ENCODE assay signal across 21 cellular contexts in the genomic region with DNA sequence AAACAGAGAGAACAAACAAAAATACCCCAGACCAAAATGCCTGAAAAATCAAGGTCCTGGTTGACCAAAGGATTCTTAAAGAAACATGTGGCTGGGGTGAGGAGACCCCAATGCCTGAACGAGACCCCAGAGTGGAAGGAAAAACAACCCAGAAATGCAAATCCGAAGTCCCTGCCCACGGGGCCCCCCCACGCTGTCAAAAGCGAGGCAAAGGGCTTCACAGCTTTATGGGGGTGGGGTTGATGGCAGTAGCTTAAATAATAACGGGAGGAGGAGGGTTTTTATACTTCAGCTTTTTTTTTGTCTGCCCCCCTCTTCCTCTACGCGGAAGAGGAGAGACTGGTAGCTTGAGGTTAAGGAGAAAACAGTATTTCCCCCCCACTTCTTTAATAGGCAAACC. TPM values are rescaled to one million over a fixed set of nuclear protein-coding genes. Genes with fewer than 3 reads are reported as not detected.
A peak's percentile ranks its signal among the peaks of the same experiment; 100 is the strongest.
DNase-seq lines count a peak whose midpoint lies in the region; FAIRE-seq and TF ChIP-seq lines count a peak whose summit lies in the region.
"Had no signal": no experiment of that assay in that cellular context is flagged by ENCODE, and none has a peak within 500 bp of the region (broad histone marks: within the 10 kb centered on the region; RNA-seq: fewer than 3 reads in every experiment).

No MANE protein-coding gene starts in this region.

- DNase-seq in left ventricle myocardium inferior, result no peak
- no peak for DNase-seq in cardiac septum (ENCODE audit: low spot score)
- no peak for DNase-seq in activated T-helper 1 cell treated with anti-CD3 and anti-CD28 coated beads, Interleukin-12 subunit alpha, Interleukin-12 subunit beta, Interleukin-2, Interleukin-4 antibody, amounts not matched to agents 30 ng/mL and 10 ng/mL and 1 ng/mL, durations not matched to agents 14 hours and 24 hours and 36 hours (ENCODE audit: low spot score)
- DNase-seq in endothelial cell (ENCODE audit: low spot score), result no peak
- DNase-seq in NCI-H2081 treated with DMSO at 0.1 percent for 48 hours (lab: John Stamatoyannopoulos, UW), result no peak
- no peak for DNase-seq in H54 (ENCODE audit: insufficient read length, low spot score)
- no peak for DNase-seq in mucosa of gallbladder (ENCODE audit: low spot score)
- DNase-seq: activated naive CD4-positive, alpha-beta T cell treated with anti-CD3 and anti-CD28 coated beads, Interleukin-2, amount 10 ng/mL, durations not matched to agents 7 days and 5 days; CD4-positive, CD25-positive, alpha-beta regulatory T cell; DMS79; effector CD8-positive, alpha-beta T cell; MG63; NCI-H82; stimulated activated naive CD4-positive, alpha-beta T cell treated with Interleukin-2 at 50 U/mL for 16 hours had no signal

- H3K4me1 Mint-ChIP-seq in activated T-helper 1 cell treated with anti-CD3 and anti-CD28 coated beads, Interleukin-12 subunit alpha, Interleukin-12 subunit beta, Interleukin-2, Interleukin-4 antibody, amounts not matched to agents 30 ng/mL and 10 ng/mL and 1 ng/mL, durations not matched to agents 14 hours and 24 hours and 36 hours (ENCODE audit: low read depth), result peaks cover 12% of the 10 kb centered on the region
- peaks cover 7% of the 10 kb centered on the region for H3K4me1 Mint-ChIP-seq in endothelial cell (ENCODE audit: unreplicated experiment)

- peak overlapping the region; percentile 46 for H3K27ac Mint-ChIP-seq in activated T-helper 1 cell treated with anti-CD3 and anti-CD28 coated beads, Interleukin-12 subunit alpha, Interleukin-12 subunit beta, Interleukin-2, Interleukin-4 antibody, amounts not matched to agents 30 ng/mL and 10 ng/mL and 1 ng/mL, durations not matched to agents 14 hours and 24 hours and 36 hours
- H3K27ac Mint-ChIP-seq in endothelial cell (ENCODE audit: unreplicated experiment), result peak overlapping the region; percentile 4

- no peaks in the 10 kb centered on the region for H3K27me3 ChIP-seq in left ventricle myocardium inferior (ENCODE audit: low read depth)
- H3K27me3 ChIP-seq: heart left ventricle, MG63, neutrophil had no signal

- H3K36me3 ChIP-seq in left ventricle myocardium inferior, result peaks cover 19% of the 10 kb centered on the region

- no peak for FAIRE-seq in H54 (lab: Jason Lieb, UNC)

- no peaks in the 10 kb centered on the region for H3K9me3 ChIP-seq in left ventricle myocardium inferior (replicated peaks)
- H3K9me3 ChIP-seq: heart left ventricle, MG63, neutrophil had no signal

- H3K4me1 ChIP-seq in left ventricle myocardium inferior, result peaks cover under 1% of the 10 kb centered on the region

- H3K27me3 Mint-ChIP-seq in activated T-helper 1 cell treated with anti-CD3 and anti-CD28 coated beads, Interleukin-12 subunit alpha, Interleukin-12 subunit beta, Interleukin-2, Interleukin-4 antibody, amounts not matched to agents 30 ng/mL and 10 ng/mL and 1 ng/mL, durations not matched to agents 14 hours and 24 hours and 36 hours (ENCODE audit: insufficient read depth), result no peaks in the 10 kb centered on the region
- peaks cover 6% of the 10 kb centered on the region for H3K27me3 Mint-ChIP-seq in endothelial cell (ENCODE audit: unreplicated experiment)
- H3K27me3 Mint-ChIP-seq: activated naive CD4-positive, alpha-beta T cell treated with anti-CD3 and anti-CD28 coated beads, Interleukin-2, amount 10 ng/mL, durations not matched to agents 7 days and 5 days had no signal

- intact Hi-C loops in left ventricle myocardium inferior (cut with micrococcal nuclease) (no loop called here), cardiac septum (cut with DNase I) (no loop called here)
- intact Hi-C loops in activated T-helper 1 cell treated with anti-CD3 and anti-CD28 coated beads, Interleukin-12 subunit alpha, Interleukin-12 subunit beta, Interleukin-2, Interleukin-4 antibody, amounts not matched to agents 30 ng/mL and 10 ng/mL and 1 ng/mL, durations not matched to agents 14 hours and 24 hours and 36 hours (cut with micrococcal nuclease), result no loop called here

- H3K27ac ChIP-seq in left ventricle myocardium inferior (replicated peaks) (peak overlapping the region; percentile 19), temporal lobe (ENCODE audit: low read depth, low read length) (peak overlapping the region; percentile 27)
- H3K27ac ChIP-seq: neutrophil had no signal

- no peak overlapping the region for H3K4me3 ChIP-seq in left ventricle myocardium inferior
- H3K4me3 ChIP-seq: heart left ventricle, MG63 had no signal

- TF ChIP-seq POLR2A in H54 (IDR thresholded peaks at IDR 0.05; ENCODE audit: low read depth, low read length), result no peak

- no peak for TF ChIP-seq CTCF in left ventricle myocardium inferior (IDR thresholded peaks at IDR 0.05; ENCODE audit: borderline replicate concordance)
- TF ChIP-seq CTCF in endothelial cell (IDR thresholded peaks at IDR 0.05; ENCODE audit: unreplicated experiment), result no peak

- H3K36me3 Mint-ChIP-seq in activated T-helper 1 cell treated with anti-CD3 and anti-CD28 coated beads, Interleukin-12 subunit alpha, Interleukin-12 subunit beta, Interleukin-2, Interleukin-4 antibody, amounts not matched to agents 30 ng/mL and 10 ng/mL and 1 ng/mL, durations not matched to agents 14 hours and 24 hours and 36 hours (ENCODE audit: low read depth), result peaks cover 18% of the 10 kb centered on the region
- H3K36me3 Mint-ChIP-seq in endothelial cell (ENCODE audit: low read depth, unreplicated experiment), result peaks cover 16% of the 10 kb centered on the region

- no peak overlapping the region for H3K4me3 Mint-ChIP-seq in activated T-helper 1 cell treated with anti-CD3 and anti-CD28 coated beads, Interleukin-12 subunit alpha, Interleukin-12 subunit beta, Interleukin-2, Interleukin-4 antibody, amounts not matched to agents 30 ng/mL and 10 ng/mL and 1 ng/mL, durations not matched to agents 14 hours and 24 hours and 36 hours
- H3K4me3 Mint-ChIP-seq in endothelial cell (ENCODE audit: unreplicated experiment), result peak overlapping the region; percentile 33
- H3K4me3 Mint-ChIP-seq: activated naive CD4-positive, alpha-beta T cell treated with anti-CD3 and anti-CD28 coated beads, Interleukin-2, amount 10 ng/mL, durations not matched to agents 7 days and 5 days had no signal

- no peaks in the 10 kb centered on the region for H3K9me3 Mint-ChIP-seq in activated T-helper 1 cell treated with anti-CD3 and anti-CD28 coated beads, Interleukin-12 subunit alpha, Interleukin-12 subunit beta, Interleukin-2, Interleukin-4 antibody, amounts not matched to agents 30 ng/mL and 10 ng/mL and 1 ng/mL, durations not matched to agents 14 hours and 24 hours and 36 hours
- H3K9me3 Mint-ChIP-seq in endothelial cell (ENCODE audit: unreplicated experiment), result no peaks in the 10 kb centered on the region
- H3K9me3 Mint-ChIP-seq: activated naive CD4-positive, alpha-beta T cell treated with anti-CD3 and anti-CD28 coated beads, Interleukin-2, amount 10 ng/mL, durations not matched to agents 7 days and 5 days; CD4-positive, CD25-positive, alpha-beta regulatory T cell had no signal

RNA-seq across cellular contexts. Expression of a gene that starts 18.3 kb away (rescaled TPM):
- 2.2 TPM for total RNA-seq in left ventricle myocardium inferior
- 2.6 TPM for total RNA-seq in cardiac septum
- total RNA-seq in activated T-helper 1 cell treated with anti-CD3 and anti-CD28 coated beads, Interleukin-12 subunit alpha, Interleukin-12 subunit beta, Interleukin-2, Interleukin-4 antibody, amounts not matched to agents 30 ng/mL and 10 ng/mL and 1 ng/mL, durations not matched to agents 14 hours and 24 hours and 36 hours, result 13.7 and 18.0 TPM in 2 replicates
- total RNA-seq in endothelial cell (ENCODE audit: unreplicated experiment), result 10.6 TPM
- 4.2 TPM for total RNA-seq in temporal lobe
- total RNA-seq in mucosa of gallbladder, result 8.0 TPM

RNA-seq across cellular contexts. Expression of a gene that starts 19.0 kb away (rescaled TPM):
- total RNA-seq in left ventricle myocardium inferior (249 TPM), cardiac septum (210 TPM), endothelial cell (ENCODE audit: unreplicated experiment) (479 TPM), temporal lobe (101 TPM), mucosa of gallbladder (269 TPM)
- 757 and 760 TPM in 2 replicates for total RNA-seq in activated T-helper 1 cell treated with anti-CD3 and anti-CD28 coated beads, Interleukin-12 subunit alpha, Interleukin-12 subunit beta, Interleukin-2, Interleukin-4 antibody, amounts not matched to agents 30 ng/mL and 10 ng/mL and 1 ng/mL, durations not matched to agents 14 hours and 24 hours and 36 hours

RNA-seq across cellular contexts. Expression of a gene that starts 20.0 kb away (rescaled TPM):
- total RNA-seq in left ventricle myocardium inferior (9.4 TPM), cardiac septum (8.2 TPM), endothelial cell (ENCODE audit: unreplicated experiment) (29.9 TPM), temporal lobe (7.6 TPM), mucosa of gallbladder (22.0 TPM)
- total RNA-seq in activated T-helper 1 cell treated with anti-CD3 and anti-CD28 coated beads, Interleukin-12 subunit alpha, Interleukin-12 subunit beta, Interleukin-2, Interleukin-4 antibody, amounts not matched to agents 30 ng/mL and 10 ng/mL and 1 ng/mL, durations not matched to agents 14 hours and 24 hours and 36 hours, result 35.1 and 35.4 TPM in 2 replicates

RNA-seq across cellular contexts. Expression of a gene that starts 22.5 kb away (rescaled TPM):
- total RNA-seq in left ventricle myocardium inferior, result not detected
- total RNA-seq in cardiac septum, result not detected
- not detected in 2 replicates for total RNA-seq in activated T-helper 1 cell treated with anti-CD3 and anti-CD28 coated beads, Interleukin-12 subunit alpha, Interleukin-12 subunit beta, Interleukin-2, Interleukin-4 antibody, amounts not matched to agents 30 ng/mL and 10 ng/mL and 1 ng/mL, durations not matched to agents 14 hours and 24 hours and 36 hours
- total RNA-seq in endothelial cell (ENCODE audit: unreplicated experiment), result not detected
- total RNA-seq in temporal lobe, result not detected
- not detected for total RNA-seq in mucosa of gallbladder
- total RNA-seq: CD4-positive, CD25-positive, alpha-beta regulatory T cell; fibroblast of lung; heart left ventricle; lung microvascular endothelial cell; renal cortical epithelial cell; ureter had no signal

RNA-seq across cellular contexts. Expression of a gene that starts 42.7 kb away (rescaled TPM):
- total RNA-seq in left ventricle myocardium inferior (4.7 TPM), cardiac septum (6.9 TPM), endothelial cell (ENCODE audit: unreplicated experiment) (1.6 TPM), temporal lobe (0.25 TPM), mucosa of gallbladder (10.3 TPM)
- 4.3 and 6.1 TPM in 2 replicates for total RNA-seq in activated T-helper 1 cell treated with anti-CD3 and anti-CD28 coated beads, Interleukin-12 subunit alpha, Interleukin-12 subunit beta, Interleukin-2, Interleukin-4 antibody, amounts not matched to agents 30 ng/mL and 10 ng/mL and 1 ng/mL, durations not matched to agents 14 hours and 24 hours and 36 hours
- total RNA-seq: fibroblast of lung had no signal
